23 cellular contexts compared by ENCODE assay signal in the genomic region with DNA sequence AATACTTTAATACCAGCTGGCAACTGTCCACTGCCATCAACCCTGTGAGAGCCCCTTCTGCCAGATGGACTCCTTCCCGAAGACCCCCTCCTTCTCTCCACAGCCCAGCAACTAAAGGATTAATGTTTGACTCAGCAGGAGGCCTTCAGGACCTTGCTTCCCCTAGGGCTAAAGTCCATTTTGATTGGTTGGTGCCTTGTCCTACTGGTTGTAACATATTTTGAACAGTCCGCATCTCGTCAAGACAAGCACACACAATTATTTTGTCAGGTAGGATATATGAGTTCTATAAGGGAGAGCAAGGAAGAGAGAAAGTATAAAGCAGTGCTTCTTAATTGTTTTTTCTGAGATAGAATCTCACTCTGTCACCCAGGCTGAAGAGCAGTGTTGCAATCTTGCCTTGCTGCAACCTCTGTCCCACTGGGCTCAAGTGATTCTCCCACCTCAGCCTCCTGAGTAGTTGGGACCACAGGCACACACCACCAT. TPM values are rescaled to one million over a fixed set of nuclear protein-coding genes. Genes with fewer than 3 reads are reported as not detected.
DNase-seq lines count a peak whose midpoint lies in the region; ATAC-seq and TF ChIP-seq lines count a peak whose summit lies in the region.
"Had no signal": no experiment of that assay in that cellular context is flagged by ENCODE, and none has a peak within 500 bp of the region (broad histone marks: within the 10 kb centered on the region; RNA-seq: fewer than 3 reads in every experiment).

No MANE protein-coding gene starts in this region.

- H3K4me3 Mint-ChIP-seq in nephron progenitor cell, result no peak overlapping the region
- no peak overlapping the region for H3K4me3 Mint-ChIP-seq in activated CD8-positive, alpha-beta T cell treated with anti-CD3 and anti-CD28 coated beads, Interleukin-2, amount 10 ng/mL, durations not matched to agents 7 days and 5 days
- H3K4me3 Mint-ChIP-seq: CD8-positive, alpha-beta memory T cell; stimulated activated naive B cell treated with anti-CD40 and anti-IgM and Interleukin-4, amounts not matched to agents 10 μg/mL and 1 μg/mL and 100 μg/mL, for 72 hours; T-cell had no signal

- no peaks in the 10 kb centered on the region for H3K27me3 ChIP-seq in MM.1S (replicated peaks; ENCODE audit: insufficient read depth, low read length)
- H3K27me3 ChIP-seq: gastrocnemius medialis had no signal

- no peaks in the 10 kb centered on the region for H4K20me1 ChIP-seq in MM.1S (ENCODE audit: insufficient read depth, low read length)

- no peaks in the 10 kb centered on the region for H3K4me1 ChIP-seq in MM.1S (ENCODE audit: low read length)
- H3K4me1 ChIP-seq: gastrocnemius medialis, left ventricle myocardium inferior had no signal

- no peak overlapping the region for H3K4me2 ChIP-seq in MM.1S (ENCODE audit: low read depth, low read length)

- H2AFZ ChIP-seq in MM.1S (ENCODE audit: low read length), result no peak overlapping the region
- H2AFZ ChIP-seq: GM23248 had no signal

- H3K36me3 Mint-ChIP-seq in nephron progenitor cell (ENCODE audit: low read depth), result peaks cover 5% of the 10 kb centered on the region
- no peaks in the 10 kb centered on the region for H3K36me3 Mint-ChIP-seq in activated CD8-positive, alpha-beta T cell treated with anti-CD3 and anti-CD28 coated beads, Interleukin-2, amount 10 ng/mL, durations not matched to agents 7 days and 5 days (ENCODE audit: low read depth)
- H3K36me3 Mint-ChIP-seq: stimulated activated naive B cell treated with anti-CD40 and anti-IgM and Interleukin-4, amounts not matched to agents 10 μg/mL and 1 μg/mL and 100 μg/mL, for 72 hours; T-cell had no signal

- no peaks in the 10 kb centered on the region for H3K36me3 ChIP-seq in MM.1S (replicated peaks; ENCODE audit: insufficient read depth, low read length)

- ATAC-seq in esophagus mucosa (peak; percentile 70), HG03469 (IDR thresholded peaks at IDR 0.05; ENCODE audit: unreplicated experiment) (no peak)
- no peak for ATAC-seq in activated CD8-positive, alpha-beta T cell treated with anti-CD3 and anti-CD28 coated beads, Interleukin-2, amount 10 ng/mL, durations not matched to agents 7 days and 5 days
- ATAC-seq: gastrocnemius medialis; sciatic nerve; stimulated activated naive B cell treated with anti-CD40 and anti-IgM and Interleukin-4, amounts not matched to agents 10 μg/mL and 1 μg/mL and 100 μg/mL, for 72 hours; T-cell had no signal

- no peaks in the 10 kb centered on the region for H3K79me2 ChIP-seq in MM.1S (ENCODE audit: low read length)

- TF ChIP-seq CTCF in nephron progenitor cell (IDR thresholded peaks at IDR 0.05), result no peak
- no peak for TF ChIP-seq CTCF in MM.1S (IDR thresholded peaks at IDR 0.05; ENCODE audit: low read length)

- peak; percentile 38 for DNase-seq in ELF-1 (ENCODE audit: low read depth, low spot score)
- peak; percentile 29 for DNase-seq in NCI-H2227 (lab: John Stamatoyannopoulos, UW; ENCODE audit: unreplicated experiment)
- DNase-seq in nephron progenitor cell, result no peak
- no peak for DNase-seq in activated CD8-positive, alpha-beta T cell treated with anti-CD3 and anti-CD28 coated beads, Interleukin-2, amount 10 ng/mL, durations not matched to agents 7 days and 5 days
- no peak for DNase-seq in head of caudate nucleus
- no peak for DNase-seq in MM.1S
- DNase-seq: activated CD4-positive, alpha-beta T cell treated with anti-CD3 and anti-CD28 coated beads, Interleukin-2, amount 50 U/mL, for 48 hours; activated naive CD4-positive, alpha-beta T cell; anterior cingulate cortex; CD8-positive, alpha-beta memory T cell; gastrocnemius medialis; GM23248; left ventricle myocardium inferior; NCI-H187; NCI-H510A; nucleus accumbens; SHP77; stimulated activated naive B cell treated with anti-CD40 and anti-IgM and Interleukin-4, amounts not matched to agents 10 μg/mL and 1 μg/mL and 100 μg/mL, for 72 hours; T-cell had no signal

- no peak overlapping the region for H3K9ac ChIP-seq in MM.1S (ENCODE audit: low read length)
- H3K9ac ChIP-seq: GM23248 had no signal

- H3K27ac ChIP-seq in MM.1S (ENCODE audit: low read length), result no peak overlapping the region
- H3K27ac ChIP-seq: gastrocnemius medialis, GM23248, left ventricle myocardium inferior had no signal

- no peaks in the 10 kb centered on the region for H3K27me3 Mint-ChIP-seq in nephron progenitor cell (ENCODE audit: low read depth, poor library complexity)
- no peaks in the 10 kb centered on the region for H3K27me3 Mint-ChIP-seq in activated CD8-positive, alpha-beta T cell treated with anti-CD3 and anti-CD28 coated beads, Interleukin-2, amount 10 ng/mL, durations not matched to agents 7 days and 5 days (ENCODE audit: low read depth)
- H3K27me3 Mint-ChIP-seq: stimulated activated naive B cell treated with anti-CD40 and anti-IgM and Interleukin-4, amounts not matched to agents 10 μg/mL and 1 μg/mL and 100 μg/mL, for 72 hours; T-cell had no signal

- H3K9me3 Mint-ChIP-seq in nephron progenitor cell, result no peaks in the 10 kb centered on the region
- no peaks in the 10 kb centered on the region for H3K9me3 Mint-ChIP-seq in activated CD8-positive, alpha-beta T cell treated with anti-CD3 and anti-CD28 coated beads, Interleukin-2, amount 10 ng/mL, durations not matched to agents 7 days and 5 days (ENCODE audit: insufficient read depth)
- H3K9me3 Mint-ChIP-seq: CD8-positive, alpha-beta memory T cell; stimulated activated naive B cell treated with anti-CD40 and anti-IgM and Interleukin-4, amounts not matched to agents 10 μg/mL and 1 μg/mL and 100 μg/mL, for 72 hours; T-cell had no signal

- no peak overlapping the region for H3K4me3 ChIP-seq in MM.1S (ENCODE audit: low read length)
- H3K4me3 ChIP-seq: gastrocnemius medialis, GM23248, left ventricle myocardium inferior had no signal

- no peaks in the 10 kb centered on the region for H3K9me3 ChIP-seq in MM.1S (replicated peaks; ENCODE audit: insufficient read depth, low read length)
- H3K9me3 ChIP-seq: gastrocnemius medialis, left ventricle myocardium inferior had no signal

- intact Hi-C loops in head of caudate nucleus (cut with DNase I), result no loop called here

- peaks cover 52% of the 10 kb centered on the region for H3K4me1 Mint-ChIP-seq in nephron progenitor cell
- no peaks in the 10 kb centered on the region for H3K4me1 Mint-ChIP-seq in activated CD8-positive, alpha-beta T cell treated with anti-CD3 and anti-CD28 coated beads, Interleukin-2, amount 10 ng/mL, durations not matched to agents 7 days and 5 days (ENCODE audit: low read depth)
- H3K4me1 Mint-ChIP-seq: CD8-positive, alpha-beta memory T cell; stimulated activated naive B cell treated with anti-CD40 and anti-IgM and Interleukin-4, amounts not matched to agents 10 μg/mL and 1 μg/mL and 100 μg/mL, for 72 hours; T-cell had no signal

- no peaks in the 10 kb centered on the region for H3K9me2 ChIP-seq in MM.1S (replicated peaks; ENCODE audit: insufficient read depth, low read length)

- CTCF ChIA-PET in activated CD8-positive, alpha-beta T cell treated with anti-CD3 and anti-CD28 coated beads, Interleukin-2, amount 10 ng/mL, durations not matched to agents 7 days and 5 days (lab: Charles Lee), result no interaction called here

- peak overlapping the region; percentile 62 for H3K27ac Mint-ChIP-seq in nephron progenitor cell
- H3K27ac Mint-ChIP-seq in activated CD8-positive, alpha-beta T cell treated with anti-CD3 and anti-CD28 coated beads, Interleukin-2, amount 10 ng/mL, durations not matched to agents 7 days and 5 days, result no peak overlapping the region
- H3K27ac Mint-ChIP-seq: stimulated activated naive B cell treated with anti-CD40 and anti-IgM and Interleukin-4, amounts not matched to agents 10 μg/mL and 1 μg/mL and 100 μg/mL, for 72 hours; T-cell had no signal

- H3F3A ChIP-seq in MM.1S (ENCODE audit: insufficient read depth, low read length), result no peaks in the 10 kb centered on the region

- POLR2A ChIA-PET in activated CD8-positive, alpha-beta T cell treated with anti-CD3 and anti-CD28 coated beads, Interleukin-2, amount 10 ng/mL, durations not matched to agents 7 days and 5 days (lab: Charles Lee), result no interaction called here

RNA-seq across cellular contexts. Expression of a gene that starts 18.6 kb away (rescaled TPM):
- total RNA-seq in esophagus mucosa, result 14.3 TPM
- total RNA-seq in activated CD8-positive, alpha-beta T cell treated with anti-CD3 and anti-CD28 coated beads, Interleukin-2, amount 10 ng/mL, durations not matched to agents 7 days and 5 days, result not detected
- total RNA-seq: CD8-positive, alpha-beta memory T cell; OCI-LY7 had no signal

RNA-seq across cellular contexts. Expression of a gene that starts 26.5 kb away (rescaled TPM):
- total RNA-seq in esophagus mucosa, result 8.0 TPM
- total RNA-seq in activated CD8-positive, alpha-beta T cell treated with anti-CD3 and anti-CD28 coated beads, Interleukin-2, amount 10 ng/mL, durations not matched to agents 7 days and 5 days, result 1 to 10 TPM; 5.2 to 6.2 TPM

RNA-seq across cellular contexts. Expression of a gene that starts 58.8 kb away (rescaled TPM):
- total RNA-seq in esophagus mucosa, result 4.1 TPM
- not detected for total RNA-seq in activated CD8-positive, alpha-beta T cell treated with anti-CD3 and anti-CD28 coated beads, Interleukin-2, amount 10 ng/mL, durations not matched to agents 7 days and 5 days
- total RNA-seq: CD8-positive, alpha-beta memory T cell; OCI-LY7 had no signal

Comparison
In these comparisons a context has a peak if more than half of its experiments do, and no peak if none do; other contexts are left out.
1. DNase-seq: peak in ELF-1 (single experiment) and NCI-H2227 (single experiment); none in nephron progenitor cell (single experiment), activated CD8-positive, alpha-beta T cell treated with anti-CD3 and anti-CD28 coated beads, Interleukin-2, amount 10 ng/mL, durations not matched to agents 7 days and 5 days (single experiment), head of caudate nucleus (0 of 42) and MM.1S (single experiment).
2. RNA of a gene that starts 18.6 kb away (total RNA-seq): 14.3 TPM in esophagus mucosa (single experiment); not detected in activated CD8-positive, alpha-beta T cell treated with anti-CD3 and anti-CD28 coated beads, Interleukin-2, amount 10 ng/mL, durations not matched to agents 7 days and 5 days; every median in the first group is over 10 times any median in the second.